In the genomic region with DNA sequence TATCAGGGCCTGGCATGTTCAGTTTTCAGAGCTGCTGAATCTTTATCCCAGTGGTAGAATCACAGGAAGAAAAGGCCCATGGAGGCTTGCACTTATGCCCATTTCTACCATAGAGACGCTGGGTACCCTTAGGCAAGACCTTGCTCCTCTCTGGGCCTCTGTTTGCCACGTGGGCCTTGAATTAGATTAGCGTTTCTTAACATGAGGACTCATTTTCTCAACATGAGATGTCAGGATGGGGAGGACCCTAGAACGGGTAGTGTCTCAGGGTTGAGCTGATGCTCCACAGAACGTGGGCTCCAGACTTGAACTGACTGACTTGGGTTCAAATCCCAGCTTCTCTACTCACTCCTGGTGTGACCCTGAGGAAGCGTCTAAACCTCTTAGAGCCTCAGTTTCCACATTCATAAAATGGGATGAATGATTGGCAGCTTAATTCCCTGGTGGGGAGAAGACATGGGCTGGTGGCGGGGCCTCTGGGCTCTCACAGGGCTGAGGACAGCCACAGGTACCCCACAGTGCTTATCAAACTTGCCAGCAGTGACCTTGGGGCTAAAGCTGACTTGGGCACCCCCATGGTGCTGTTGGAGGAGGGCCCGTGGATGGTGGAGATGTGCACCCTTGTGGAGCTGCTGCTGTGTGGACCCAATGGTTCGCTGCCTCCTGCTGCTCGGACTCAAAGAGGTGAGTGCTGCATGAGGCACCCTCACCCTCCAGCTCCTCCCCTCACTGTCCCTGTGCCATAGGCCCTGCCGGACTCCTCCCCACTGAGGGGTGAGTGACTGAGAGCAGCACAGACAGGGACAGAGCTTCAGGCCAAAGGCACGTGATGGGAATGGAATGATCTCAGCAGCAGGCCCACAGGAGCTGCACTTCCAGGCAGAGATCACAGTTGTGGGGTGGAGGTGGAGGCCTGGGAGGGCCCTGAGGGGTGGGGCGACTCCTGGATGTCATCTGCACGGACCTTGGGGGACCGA, we compare ENCODE assay signal across 13 cellular contexts. TPM values are rescaled to one million over a fixed set of nuclear protein-coding genes. Genes with fewer than 3 reads are reported as not detected.
DNase-seq lines count a peak whose midpoint lies in the region; ATAC-seq and TF ChIP-seq lines count a peak whose summit lies in the region.
"Had no signal": no experiment of that assay in that cellular context is flagged by ENCODE, and none has a peak within 500 bp of the region (broad histone marks: within the 10 kb centered on the region; RNA-seq: fewer than 3 reads in every experiment).

No MANE protein-coding gene starts in this region.

- peaks cover 0 to 6% (median 0%) of the 10 kb centered on the region in 3 donors for H3K36me3 Mint-ChIP-seq in CD8-positive, alpha-beta memory T cell
- no peaks in the 10 kb centered on the region for H3K36me3 Mint-ChIP-seq in chondrocyte (ENCODE audit: low read depth)
- no peaks in the 10 kb centered on the region for H3K36me3 Mint-ChIP-seq in natural killer cell

- H3K36me3 ChIP-seq in CD8-positive, alpha-beta memory T cell (ENCODE audit: insufficient read depth, low read length): no peaks in the 10 kb centered on the region
- H3K36me3 ChIP-seq in HUES6 (ENCODE audit: control insufficient read depth, insufficient read depth, low read length): no peaks in the 10 kb centered on the region
- no peaks in the 10 kb centered on the region for H3K36me3 ChIP-seq in brain microvascular endothelial cell (replicated peaks)
- H3K36me3 ChIP-seq: suprapubic skin had no signal

- CTCF ChIA-PET in CD8-positive, alpha-beta memory T cell (lab: Charles Lee): interaction anchor here (2.0 kb wide), 1 partner anchor 9 kb away, joined by 5 read pairs; no protein-coding TSS in a partner anchor

- TF ChIP-seq CTCF in chondrocyte (IDR thresholded peaks at IDR 0.05) (no peak), natural killer cell (IDR thresholded peaks at IDR 0.05) (no peak), brain microvascular endothelial cell (IDR thresholded peaks at IDR 0.05; ENCODE audit: low read depth, low read length, missing control alignments) (no peak), GM13977 (IDR thresholded peaks at IDR 0.05; ENCODE audit: extremely low read depth, insufficient read depth, missing control alignments) (no peak)

- no peaks in the 10 kb centered on the region for H3K27me3 Mint-ChIP-seq in CD8-positive, alpha-beta memory T cell
- peaks cover 12% of the 10 kb centered on the region for H3K27me3 Mint-ChIP-seq in chondrocyte (ENCODE audit: low read depth)
- no peaks in the 10 kb centered on the region for H3K27me3 Mint-ChIP-seq in natural killer cell (ENCODE audit: low read depth in 2 of 2)
- H3K27me3 Mint-ChIP-seq: activated CD4-positive, alpha-beta T cell treated with anti-CD3 and anti-CD28 coated beads, Interleukin-2, amount 10 ng/mL, durations not matched to agents 24 days and 14 days; dendritic cell treated with granulocyte-macrophage colony-stimulating factor and Interleukin-4, amounts not matched to agents 40 ng/mL and 50 ng/mL, for 4 days had no signal

- H3K9ac ChIP-seq in HUES6 (ENCODE audit: low read length): peak overlapping the region; percentile 64

- H3K27me3 ChIP-seq in CD8-positive, alpha-beta memory T cell (ENCODE audit: insufficient read depth, low read length, poor library complexity, severe bottlenecking): no peaks in the 10 kb centered on the region
- H3K27me3 ChIP-seq in HUES6 (ENCODE audit: control insufficient read depth, insufficient read depth, low read length): no peaks in the 10 kb centered on the region
- no peaks in the 10 kb centered on the region for H3K27me3 ChIP-seq in brain microvascular endothelial cell (replicated peaks)

- intact Hi-C loops in natural killer cell (cut with micrococcal nuclease): no loop called here

- peak overlapping the region; percentile 38 for H3K4me3 ChIP-seq in CD8-positive, alpha-beta memory T cell (ENCODE audit: low read length)
- H3K4me3 ChIP-seq in HUES6 (ENCODE audit: low read depth, low read length) (no peak overlapping the region), brain microvascular endothelial cell (ENCODE audit: low read depth, low read length) (no peak overlapping the region)
- H3K4me3 ChIP-seq: suprapubic skin had no signal

- no peak overlapping the region for H3K27ac ChIP-seq in CD8-positive, alpha-beta memory T cell (ENCODE audit: low read depth, low read length)
- H3K27ac ChIP-seq in HUES6 (ENCODE audit: low read depth, low read length) (peak overlapping the region; percentile 62; the same call in 1 of the 2 replicates), brain microvascular endothelial cell (no peak overlapping the region)
- H3K27ac ChIP-seq: suprapubic skin had no signal

- H3K9me3 ChIP-seq in CD8-positive, alpha-beta memory T cell (ENCODE audit: low read length): peaks cover 15% of the 10 kb centered on the region
- peaks cover 6% of the 10 kb centered on the region; the same call in 1 of the 2 replicates for H3K9me3 ChIP-seq in HUES6 (ENCODE audit: control insufficient read depth, insufficient read depth, low read depth, low read length)
- H3K9me3 ChIP-seq: suprapubic skin had no signal

- H3K27ac Mint-ChIP-seq in CD8-positive, alpha-beta memory T cell: peak overlapping the region in 7 of 8 donors; percentile 57 to 95 (median 84)
- H3K27ac Mint-ChIP-seq in chondrocyte (ENCODE audit: unreplicated experiment) (no peak overlapping the region), natural killer cell (peak overlapping the region; percentile 6 to 71)
- H3K27ac Mint-ChIP-seq: activated CD4-positive, alpha-beta T cell treated with anti-CD3 and anti-CD28 coated beads, Interleukin-2, amount 10 ng/mL, durations not matched to agents 24 days and 14 days; dendritic cell treated with granulocyte-macrophage colony-stimulating factor and Interleukin-4, amounts not matched to agents 40 ng/mL and 50 ng/mL, for 4 days had no signal

- no peak for DNase-seq in CD8-positive, alpha-beta memory T cell
- DNase-seq in chondrocyte (ENCODE audit: low spot score) (peak; percentile 65), natural killer cell (no peak), brain microvascular endothelial cell (no peak), GM13977 (ENCODE audit: low spot score) (no peak)
- DNase-seq: activated CD4-positive, alpha-beta T cell treated with anti-CD3 and anti-CD28 coated beads, Interleukin-2, amount 10 ng/mL, durations not matched to agents 24 days and 14 days; NCI-H187; NCI-H82 had no signal

- ATAC-seq in natural killer cell (no peak), HG02885 (IDR thresholded peaks at IDR 0.05; ENCODE audit: poor library complexity, unreplicated experiment) (no peak)

- peaks cover 65% of the 10 kb centered on the region for H3K4me1 ChIP-seq in CD8-positive, alpha-beta memory T cell (ENCODE audit: insufficient read depth, low read length)
- H3K4me1 ChIP-seq in HUES6 (ENCODE audit: control insufficient read depth, insufficient read depth, low read length): peaks cover 63% of the 10 kb centered on the region
- H3K4me1 ChIP-seq: suprapubic skin had no signal

- peak overlapping the region in 1 of 7 donors; percentile 44 for H3K4me3 Mint-ChIP-seq in CD8-positive, alpha-beta memory T cell
- H3K4me3 Mint-ChIP-seq in chondrocyte (ENCODE audit: unreplicated experiment) (no peak overlapping the region), natural killer cell (no peak overlapping the region)
- H3K4me3 Mint-ChIP-seq: activated CD4-positive, alpha-beta T cell treated with anti-CD3 and anti-CD28 coated beads, Interleukin-2, amount 10 ng/mL, durations not matched to agents 24 days and 14 days; dendritic cell treated with granulocyte-macrophage colony-stimulating factor and Interleukin-4, amounts not matched to agents 40 ng/mL and 50 ng/mL, for 4 days had no signal

- H3K4me1 Mint-ChIP-seq in CD8-positive, alpha-beta memory T cell: peaks cover 12 to 20% (median 19%) of the 10 kb centered on the region in 3 donors
- H3K4me1 Mint-ChIP-seq in chondrocyte (ENCODE audit: low read depth) (no peaks in the 10 kb centered on the region), natural killer cell (peaks cover 0 to 11% of the 10 kb centered on the region in 2 donors)

- peaks cover 0 to 11% (median 8%) of the 10 kb centered on the region in 5 donors for H3K9me3 Mint-ChIP-seq in CD8-positive, alpha-beta memory T cell
- H3K9me3 Mint-ChIP-seq in chondrocyte (ENCODE audit: low read depth) (peaks cover 6% of the 10 kb centered on the region), natural killer cell (peaks cover 0 to 2% of the 10 kb centered on the region in 2 donors)
- H3K9me3 Mint-ChIP-seq: dendritic cell treated with granulocyte-macrophage colony-stimulating factor and Interleukin-4, amounts not matched to agents 40 ng/mL and 50 ng/mL, for 4 days had no signal

- POLR2A ChIA-PET in CD8-positive, alpha-beta memory T cell (lab: Charles Lee): interaction anchor here (0.8 kb wide), 1 partner anchor 10 kb away, joined by 3 read pairs; no protein-coding TSS in a partner anchor

- in situ Hi-C loops in brain microvascular endothelial cell (cut with HindIII; ENCODE audit: low pct_ligation_motif_present, low sequenced_read_pairs): no loop called here
- in situ Hi-C loops in GM13977 (cut with MboI; ENCODE audit: low pct_unique_long_range_greater_than_20kb, low sequenced_read_pairs, unreplicated experiment): no loop called here

RNA-seq across cellular contexts. Expression of a gene that starts 28.2 kb away (rescaled TPM):
- not detected for total RNA-seq in CD8-positive, alpha-beta memory T cell
- not detected for polyA plus RNA-seq in CD8-positive, alpha-beta memory T cell
- not detected in 3 replicates for total RNA-seq in chondrocyte
- total RNA-seq in natural killer cell: not detected
- total RNA-seq: activated CD4-positive, alpha-beta T cell treated with anti-CD3 and anti-CD28 coated beads, Interleukin-2, amount 10 ng/mL, durations not matched to agents 24 days and 14 days; Caco-2; suprapubic skin had no signal

RNA-seq across cellular contexts. Expression of a gene that starts 31.5 kb away (rescaled TPM):
- not detected for total RNA-seq in CD8-positive, alpha-beta memory T cell
- not detected for polyA plus RNA-seq in CD8-positive, alpha-beta memory T cell
- not detected in 3 replicates for total RNA-seq in chondrocyte
- not detected for total RNA-seq in natural killer cell
- total RNA-seq: activated CD4-positive, alpha-beta T cell treated with anti-CD3 and anti-CD28 coated beads, Interleukin-2, amount 10 ng/mL, durations not matched to agents 24 days and 14 days; Caco-2; suprapubic skin had no signal

RNA-seq across cellular contexts. Expression of a gene that starts 55.5 kb away (rescaled TPM):
- total RNA-seq in CD8-positive, alpha-beta memory T cell: not detected
- polyA plus RNA-seq in CD8-positive, alpha-beta memory T cell: not detected
- total RNA-seq in chondrocyte (not detected in 3 replicates), natural killer cell (not detected)
- total RNA-seq: activated CD4-positive, alpha-beta T cell treated with anti-CD3 and anti-CD28 coated beads, Interleukin-2, amount 10 ng/mL, durations not matched to agents 24 days and 14 days; Caco-2; suprapubic skin had no signal
